7 cellular contexts compared by ENCODE assay signal in genomic region chr15:30801140-30801895, GRCh38.
DNase-seq lines count a peak whose midpoint lies in the region; TF ChIP-seq lines count a peak whose summit lies in the region.
"Not testable (repeated sequence)": the region's sequence is repeated elsewhere in the genome, so short reads cannot be mapped to it uniquely, and the experiment has no call there.

No MANE protein-coding gene starts in this region.

- H3K27ac ChIP-seq in OCI-LY3 (ENCODE audit: low read length); dorsolateral prefrontal cortex; mesendoderm (ENCODE audit: low read depth, low read length): not testable (repeated sequence)

- TF ChIP-seq CTCF in OCI-LY3 (IDR thresholded peaks at IDR 0.05; ENCODE audit: low read depth, low read length) (0 out of 2 replicates have a peak, but pooled peaks have one; percentile 7), dorsolateral prefrontal cortex (IDR thresholded peaks at IDR 0.05 in 54 of 56, conservative IDR thresholded peaks at IDR 0.05 in 2 of 56; ENCODE audit: low read depth in 1 of 56, partially characterized antibody in 56 of 56) (peak in 48 of 56 donors; percentile 6 to 62 (median 41))

- H2BK120ac ChIP-seq in mesendoderm (ENCODE audit: low read depth, low read length): not testable (repeated sequence)

- H3K4me3 ChIP-seq in H7 (ENCODE audit: insufficient read depth, low read depth, low read length); OCI-LY3 (ENCODE audit: low read length); mesendoderm (ENCODE audit: low read length): not testable (repeated sequence)
- H3K4me3 ChIP-seq in dorsolateral prefrontal cortex: peak overlapping the region in 34 of 59 donors; percentile 3 to 59 (median 39)

- H3K36me3 ChIP-seq in H7 (replicated peaks; ENCODE audit: control insufficient read depth, insufficient read depth, low read length); OCI-LY3 (replicated peaks; ENCODE audit: low read depth, low read length); mesendoderm (ENCODE audit: control insufficient read depth, insufficient read depth, low read length): not testable (repeated sequence)

- H3K56ac ChIP-seq in mesendoderm (ENCODE audit: low read length): not testable (repeated sequence)

- H3K27me3 ChIP-seq in H7 (ENCODE audit: control insufficient read depth, insufficient read depth, low read length); OCI-LY3 (ENCODE audit: low read depth, low read length); dorsolateral prefrontal cortex; mesendoderm (ENCODE audit: insufficient read depth, low read length, poor library complexity): not testable (repeated sequence)

- not testable (repeated sequence) for H3K9me3 ChIP-seq in OCI-LY3 (ENCODE audit: insufficient read depth, low read length)

- not testable (repeated sequence) for H3K79me2 ChIP-seq in OCI-LY3 (ENCODE audit: low read length); mesendoderm (ENCODE audit: control insufficient read depth, insufficient read depth, low read length)

- H3K4ac ChIP-seq in mesendoderm (ENCODE audit: low read depth, low read length): not testable (repeated sequence)

- H3K18ac ChIP-seq in mesendoderm (ENCODE audit: low read length): not testable (repeated sequence)

- H3K4me2 ChIP-seq in OCI-LY3 (ENCODE audit: low read length); mesendoderm (ENCODE audit: low read length): not testable (repeated sequence)

- not testable (repeated sequence) for H4K20me1 ChIP-seq in OCI-LY3 (ENCODE audit: insufficient read depth, low read length)

- H4K5ac ChIP-seq in mesendoderm (ENCODE audit: low read length): not testable (repeated sequence)

- peak; percentile 50 for DNase-seq in DMS 273 (lab: John Stamatoyannopoulos, UW; ENCODE audit: unreplicated experiment)
- peak; percentile 45 for DNase-seq in H7
- DNase-seq in NCI-H2081 (lab: John Stamatoyannopoulos, UW): peak; percentile 85 to 91
- peak; percentile 22 for DNase-seq in activated T-cell treated with anti-CD3 and anti-CD28 coated beads, Interleukin-2, amount 50 U/mL, for 1 hour
- DNase-seq in dorsolateral prefrontal cortex: peak in 4 of 10 donors; percentile 34 to 59 (median 42)
- DNase-seq in mesendoderm: peak; percentile 12

- H2AFZ ChIP-seq in OCI-LY3 (ENCODE audit: low read depth, low read length): not testable (repeated sequence)

- H2BK5ac ChIP-seq in mesendoderm (ENCODE audit: low read length): not testable (repeated sequence)

- not testable (repeated sequence) for H3K23ac ChIP-seq in mesendoderm (ENCODE audit: low read length)

- WGBS in mesendoderm (ENCODE audit: extremely low coverage, insufficient coverage, low lambda C conversion rate): no CpG with 5 or more reads among the region's 16 CpGs

- not testable (repeated sequence) for H3K9ac ChIP-seq in OCI-LY3 (ENCODE audit: low read length); mesendoderm (ENCODE audit: low read length)

- H4K8ac ChIP-seq in mesendoderm (ENCODE audit: low read depth, low read length): not testable (repeated sequence)

- H2AK5ac ChIP-seq in mesendoderm (ENCODE audit: low read length): not testable (repeated sequence)

- H3K79me1 ChIP-seq in mesendoderm (ENCODE audit: low read length): not testable (repeated sequence)

- not testable (repeated sequence) for H3K4me1 ChIP-seq in OCI-LY3 (ENCODE audit: low read length); mesendoderm (ENCODE audit: control insufficient read depth, low read depth, low read length)

- not testable (repeated sequence) for H2BK15ac ChIP-seq in mesendoderm (replicated peaks; ENCODE audit: low read depth)

- intact Hi-C loops in dorsolateral prefrontal cortex (cut with DNase I): loop anchor here in 1 of 2 donors (5.0 kb wide), 1 partner anchor 686 kb away; no protein-coding TSS in a partner anchor
